In genomic region chr7:111735661-111736323, GRCh38 we compare ENCODE assay signal across 8 cellular contexts.
DNase-seq lines count a peak whose midpoint lies in the region; ATAC-seq and TF ChIP-seq lines count a peak whose summit lies in the region.

No MANE protein-coding gene starts in this region.

- H3K4me3 ChIP-seq in GM23248: no peak overlapping the region
- peak overlapping the region; percentile 9 for H3K4me3 ChIP-seq in adipocyte (ENCODE audit: low read length)
- no peak overlapping the region for H3K4me3 ChIP-seq in heart right ventricle
- no peak overlapping the region for H3K4me3 ChIP-seq in sigmoid colon

- H3K27ac ChIP-seq in GM23248: no peak overlapping the region
- H3K27ac ChIP-seq in heart right ventricle: no peak overlapping the region
- H3K27ac ChIP-seq in sigmoid colon: no peak overlapping the region

- no peak for TF ChIP-seq POLR2A in sigmoid colon (IDR thresholded peaks at IDR 0.05)

- intact Hi-C loops in heart right ventricle (cut with DNase I): loop anchor here in 7 of 10 donors (5.0 to 10.0 kb wide), 7 partner anchors 171 to 1891 kb away; partner anchors contain the start of genes LRRN3 (in 7 of the 7) and IMMP2L (in 2 of the 7)
- intact Hi-C loops in sigmoid colon (cut with DNase I): loop anchor here (10.0 kb wide), 1 partner anchor 641 kb away; the partner anchor contains the start of gene LRRN3

- H3K27me3 ChIP-seq in GM23248 (replicated peaks; ENCODE audit: insufficient read depth) (no peaks in the 10 kb centered on the region), adipocyte (replicated peaks; ENCODE audit: control insufficient read depth, insufficient read depth, low read length) (no peaks in the 10 kb centered on the region), heart right ventricle (no peaks in the 10 kb centered on the region), sigmoid colon (no peaks in the 10 kb centered on the region)

- no peaks in the 10 kb centered on the region for H3K36me3 ChIP-seq in GM23248 (ENCODE audit: low read depth)
- no peaks in the 10 kb centered on the region for H3K36me3 ChIP-seq in adipocyte (ENCODE audit: control insufficient read depth, insufficient read depth, low read length, severe bottlenecking)
- peaks cover 0 to 86% (median 0%) of the 10 kb centered on the region in 9 donors for H3K36me3 ChIP-seq in heart right ventricle
- H3K36me3 ChIP-seq in sigmoid colon: peaks cover 0 to 8% (median 0%) of the 10 kb centered on the region in 4 donors

- peak overlapping the region; percentile 21; the same call in 1 of the 2 replicates for H2AFZ ChIP-seq in GM23248

- H3K4me2 ChIP-seq in GM23248 (ENCODE audit: unreplicated experiment): no peak overlapping the region

- no peaks in the 10 kb centered on the region for H3K79me2 ChIP-seq in GM23248 (ENCODE audit: insufficient read depth)

- H3K4me1 ChIP-seq in GM23248 (ENCODE audit: insufficient read depth): peaks cover 8% of the 10 kb centered on the region
- H3K4me1 ChIP-seq in adipocyte (ENCODE audit: control insufficient read depth, insufficient read depth, low read length): peaks cover 7% of the 10 kb centered on the region
- H3K4me1 ChIP-seq in heart right ventricle: peaks cover 0 to 16% (median 11%) of the 10 kb centered on the region in 9 donors
- H3K4me1 ChIP-seq in sigmoid colon: peaks cover 0 to 6% (median 0%) of the 10 kb centered on the region in 4 donors

- TF ChIP-seq CTCF in heart right ventricle (IDR thresholded peaks at IDR 0.05): peak; percentile 76 to 91 (median 89)
- TF ChIP-seq CTCF in sigmoid colon (IDR thresholded peaks at IDR 0.05): peak; percentile 64 to 81 (median 72)

- no peak for TF ChIP-seq EP300 in sigmoid colon (IDR thresholded peaks at IDR 0.05)

- in situ Hi-C loops in GM23248 (cut with MboI): loop anchor here (25.0 kb wide), 1 partner anchor 398 kb away; no protein-coding TSS in a partner anchor

- H3K9me3 ChIP-seq in GM23248 (ENCODE audit: low read depth): no peaks in the 10 kb centered on the region
- no peaks in the 10 kb centered on the region for H3K9me3 ChIP-seq in adipocyte (ENCODE audit: control insufficient read depth, low read length)
- H3K9me3 ChIP-seq in heart right ventricle: no peaks in the 10 kb centered on the region
- no peaks in the 10 kb centered on the region for H3K9me3 ChIP-seq in sigmoid colon

- H3K9ac ChIP-seq in GM23248 (no peak overlapping the region), adipocyte (ENCODE audit: low read length) (no peak overlapping the region)

- no peaks in the 10 kb centered on the region for H4K20me1 ChIP-seq in GM23248 (ENCODE audit: insufficient read depth)

- H3F3A ChIP-seq in GM23248 (ENCODE audit: insufficient read depth): no peaks in the 10 kb centered on the region

- 29 to 33% methylated on average over 7 of the region's 7 CpGs for WGBS in GM23248 (ENCODE audit: low coverage in 1 of 2, low lambda C conversion rate in 2 of 2, missing lambda C conversion rate in 2 of 2), 2 experiments
- 36 to 41% methylated on average over 7 of the region's 7 CpGs for WGBS in heart right ventricle, 2 donors
- WGBS in sigmoid colon, 2 donors: 34 to 37% methylated on average over 7 of the region's 7 CpGs

- peak in 6 of 8 donors; percentile 32 to 78 (median 64) for ATAC-seq in heart right ventricle

- DNase-seq in GM04503 (ENCODE audit: low read depth) (peak; percentile 41), GM23248 (peak; percentile 81), M059J (ENCODE audit: low read depth) (peak; percentile 73), SHP77 (lab: John Stamatoyannopoulos, UW) (peak; percentile 38 to 39), adipocyte (ENCODE audit: low read depth) (peak; percentile 89), heart right ventricle (peak in 1 of 2 donors; percentile 70), sigmoid colon (no peak), mesenteric fat pad (ENCODE audit: low spot score) (no peak)

- no peaks in the 10 kb centered on the region for H3K9me2 ChIP-seq in GM23248 (ENCODE audit: insufficient read depth)

Comparison
In these comparisons a context has a peak if more than half of its experiments do, and no peak if none do; other contexts are left out.
1. DNase-seq: peak in GM04503 (single experiment), GM23248 (single experiment), M059J (single experiment), SHP77 (2 of 2) and adipocyte (single experiment); none in sigmoid colon (single experiment) and mesenteric fat pad (single experiment).